ENCODE assay signal across 9 cellular contexts in genomic region chr11:60345489-60345888, GRCh38. TPM values are rescaled to one million over a fixed set of nuclear protein-coding genes. Genes with fewer than 3 reads are reported as not detected.
DNase-seq lines count a peak whose midpoint lies in the region; ATAC-seq and TF ChIP-seq lines count a peak whose summit lies in the region.
"Had no signal": no experiment of that assay in that cellular context is flagged by ENCODE, and none has a peak within 500 bp of the region (broad histone marks: within the 10 kb centered on the region; RNA-seq: fewer than 3 reads in every experiment).

No MANE protein-coding gene starts in this region.

- no peak overlapping the region for H3K27ac ChIP-seq in body of pancreas
- H3K27ac ChIP-seq in neural progenitor cell = no peak overlapping the region

- no peaks in the 10 kb centered on the region for H3F3A ChIP-seq in neural progenitor cell (ENCODE audit: low read depth)

- no peaks in the 10 kb centered on the region for H3K4me1 Mint-ChIP-seq in neural progenitor cell
- H3K4me1 Mint-ChIP-seq in activated T-helper 1 cell treated with anti-CD3 and anti-CD28 coated beads, Interleukin-12 subunit alpha, Interleukin-12 subunit beta, Interleukin-2, Interleukin-4 antibody, amounts not matched to agents 30 ng/mL and 10 ng/mL and 1 ng/mL, durations not matched to agents 14 hours and 24 hours and 36 hours (ENCODE audit: low read depth) = no peaks in the 10 kb centered on the region

- intact Hi-C loops in body of pancreas (cut with DNase I) = no loop called here
- intact Hi-C loops in activated T-helper 1 cell treated with anti-CD3 and anti-CD28 coated beads, Interleukin-12 subunit alpha, Interleukin-12 subunit beta, Interleukin-2, Interleukin-4 antibody, amounts not matched to agents 30 ng/mL and 10 ng/mL and 1 ng/mL, durations not matched to agents 14 hours and 24 hours and 36 hours (cut with micrococcal nuclease) = no loop called here

- no peak for TF ChIP-seq POLR2A in body of pancreas (IDR thresholded peaks at IDR 0.05)

- H3K9me3 Mint-ChIP-seq in neural progenitor cell = no peaks in the 10 kb centered on the region
- H3K9me3 Mint-ChIP-seq in activated T-helper 1 cell treated with anti-CD3 and anti-CD28 coated beads, Interleukin-12 subunit alpha, Interleukin-12 subunit beta, Interleukin-2, Interleukin-4 antibody, amounts not matched to agents 30 ng/mL and 10 ng/mL and 1 ng/mL, durations not matched to agents 14 hours and 24 hours and 36 hours = no peaks in the 10 kb centered on the region

- H3K9ac ChIP-seq in neural progenitor cell = no peak overlapping the region

- no peaks in the 10 kb centered on the region for H4K20me1 ChIP-seq in neural progenitor cell (ENCODE audit: low read depth)

- DNase-seq in NCI-H2029 (lab: John Stamatoyannopoulos, UW) (peak; percentile 28), NCI-H2029 treated with DMSO at 0.1 percent for 48 hours (lab: John Stamatoyannopoulos, UW) (no peak), KG1 (lab: John Stamatoyannopoulos, UW) (peak; percentile 37), body of pancreas (peak; percentile 32 to 65 (median 38)), neural progenitor cell (ENCODE audit: low spot score) (peak; percentile 39), NCI-H2081 treated with DMSO at 0.1 percent for 48 hours (lab: John Stamatoyannopoulos, UW) (no peak), mesenteric fat pad (ENCODE audit: low spot score) (no peak)
- no peak for DNase-seq in activated T-helper 1 cell treated with anti-CD3 and anti-CD28 coated beads, Interleukin-12 subunit alpha, Interleukin-12 subunit beta, Interleukin-2, Interleukin-4 antibody, amounts not matched to agents 30 ng/mL and 10 ng/mL and 1 ng/mL, durations not matched to agents 14 hours and 24 hours and 36 hours (ENCODE audit: low spot score)

- H3K4me3 ChIP-seq in body of pancreas (no peak overlapping the region), neural progenitor cell (no peak overlapping the region)

- H3K27me3 Mint-ChIP-seq in neural progenitor cell (ENCODE audit: insufficient read depth, low read depth) = peaks cover 3% of the 10 kb centered on the region
- peaks cover 6% of the 10 kb centered on the region for H3K27me3 Mint-ChIP-seq in activated T-helper 1 cell treated with anti-CD3 and anti-CD28 coated beads, Interleukin-12 subunit alpha, Interleukin-12 subunit beta, Interleukin-2, Interleukin-4 antibody, amounts not matched to agents 30 ng/mL and 10 ng/mL and 1 ng/mL, durations not matched to agents 14 hours and 24 hours and 36 hours (ENCODE audit: insufficient read depth)

- no peaks in the 10 kb centered on the region for H3K36me3 Mint-ChIP-seq in neural progenitor cell
- no peaks in the 10 kb centered on the region for H3K36me3 Mint-ChIP-seq in activated T-helper 1 cell treated with anti-CD3 and anti-CD28 coated beads, Interleukin-12 subunit alpha, Interleukin-12 subunit beta, Interleukin-2, Interleukin-4 antibody, amounts not matched to agents 30 ng/mL and 10 ng/mL and 1 ng/mL, durations not matched to agents 14 hours and 24 hours and 36 hours (ENCODE audit: low read depth)

- no peaks in the 10 kb centered on the region for H3K36me3 ChIP-seq in body of pancreas (replicated peaks in 1 of 2; ENCODE audit: insufficient read depth in 1 of 2, low read depth in 2 of 2)
- no peaks in the 10 kb centered on the region for H3K36me3 ChIP-seq in neural progenitor cell

- no peak overlapping the region for H3K4me2 ChIP-seq in neural progenitor cell

- no peaks in the 10 kb centered on the region for H3K79me2 ChIP-seq in neural progenitor cell (ENCODE audit: low read depth)

- peak overlapping the region; percentile 52 for H2AFZ ChIP-seq in neural progenitor cell (replicated peaks)

- H3K9me3 ChIP-seq in body of pancreas = no peaks in the 10 kb centered on the region
- no peaks in the 10 kb centered on the region for H3K9me3 ChIP-seq in neural progenitor cell (ENCODE audit: low read depth)

- no peaks in the 10 kb centered on the region for H3K4me1 ChIP-seq in body of pancreas
- no peaks in the 10 kb centered on the region for H3K4me1 ChIP-seq in neural progenitor cell

- H3K4me3 Mint-ChIP-seq in neural progenitor cell = no peak overlapping the region
- H3K4me3 Mint-ChIP-seq in activated T-helper 1 cell treated with anti-CD3 and anti-CD28 coated beads, Interleukin-12 subunit alpha, Interleukin-12 subunit beta, Interleukin-2, Interleukin-4 antibody, amounts not matched to agents 30 ng/mL and 10 ng/mL and 1 ng/mL, durations not matched to agents 14 hours and 24 hours and 36 hours = no peak overlapping the region

- no peaks in the 10 kb centered on the region for H3K27me3 ChIP-seq in body of pancreas
- H3K27me3 ChIP-seq in neural progenitor cell = no peaks in the 10 kb centered on the region

- no peak for ATAC-seq in body of pancreas

- no peak overlapping the region for H3K27ac Mint-ChIP-seq in neural progenitor cell
- no peak overlapping the region for H3K27ac Mint-ChIP-seq in activated T-helper 1 cell treated with anti-CD3 and anti-CD28 coated beads, Interleukin-12 subunit alpha, Interleukin-12 subunit beta, Interleukin-2, Interleukin-4 antibody, amounts not matched to agents 30 ng/mL and 10 ng/mL and 1 ng/mL, durations not matched to agents 14 hours and 24 hours and 36 hours

- TF ChIP-seq CTCF in body of pancreas (IDR thresholded peaks at IDR 0.05) = peak in 5 of 7 experiments; percentile 17 to 41 (median 19)
- peak; percentile 68 for TF ChIP-seq CTCF in neural progenitor cell (IDR thresholded peaks at IDR 0.05)

RNA-seq across cellular contexts. Expression of gene MS4A6E, which starts 18.4 kb away (rescaled TPM):
- total RNA-seq in body of pancreas = not detected
- not detected in 2 replicates for total RNA-seq in neural progenitor cell (ENCODE audit: low replicate concordance)
- 3.6 TPM for total RNA-seq in mesenteric fat pad
- total RNA-seq in activated T-helper 1 cell treated with anti-CD3 and anti-CD28 coated beads, Interleukin-12 subunit alpha, Interleukin-12 subunit beta, Interleukin-2, Interleukin-4 antibody, amounts not matched to agents 30 ng/mL and 10 ng/mL and 1 ng/mL, durations not matched to agents 14 hours and 24 hours and 36 hours = not detected in 2 replicates
- total RNA-seq: RPMI7951 had no signal

RNA-seq across cellular contexts. Expression of gene MS4A7, which starts 32.8 kb away (rescaled TPM):
- total RNA-seq in body of pancreas = 10 to 100 TPM in 1 of 2 donors, 1 to 10 TPM in 1; 9.2 to 10.9 TPM
- total RNA-seq in neural progenitor cell (ENCODE audit: low replicate concordance) = not detected in 2 replicates
- 188 TPM for total RNA-seq in mesenteric fat pad
- not detected in 2 replicates for total RNA-seq in activated T-helper 1 cell treated with anti-CD3 and anti-CD28 coated beads, Interleukin-12 subunit alpha, Interleukin-12 subunit beta, Interleukin-2, Interleukin-4 antibody, amounts not matched to agents 30 ng/mL and 10 ng/mL and 1 ng/mL, durations not matched to agents 14 hours and 24 hours and 36 hours
- total RNA-seq: RPMI7951 had no signal

RNA-seq across cellular contexts. Expression of gene MS4A14, which starts 50.8 kb away (rescaled TPM):
- total RNA-seq in body of pancreas (1 to 10 TPM; 1.3 TPM), neural progenitor cell (ENCODE audit: low replicate concordance) (not detected in 2 replicates), mesenteric fat pad (3.6 TPM)
- total RNA-seq in activated T-helper 1 cell treated with anti-CD3 and anti-CD28 coated beads, Interleukin-12 subunit alpha, Interleukin-12 subunit beta, Interleukin-2, Interleukin-4 antibody, amounts not matched to agents 30 ng/mL and 10 ng/mL and 1 ng/mL, durations not matched to agents 14 hours and 24 hours and 36 hours = not detected in 2 replicates
- total RNA-seq: RPMI7951 had no signal

Comparison
In these comparisons a context has a peak if more than half of its experiments do, and no peak if none do; other contexts are left out.
1. DNase-seq: peak in NCI-H2029 (single experiment), KG1 (single experiment), body of pancreas (4 of 4) and neural progenitor cell (single experiment); none in NCI-H2029 treated with DMSO at 0.1 percent for 48 hours (single experiment), NCI-H2081 treated with DMSO at 0.1 percent for 48 hours (single experiment), mesenteric fat pad (single experiment) and activated T-helper 1 cell treated with anti-CD3 and anti-CD28 coated beads, Interleukin-12 subunit alpha, Interleukin-12 subunit beta, Interleukin-2, Interleukin-4 antibody, amounts not matched to agents 30 ng/mL and 10 ng/mL and 1 ng/mL, durations not matched to agents 14 hours and 24 hours and 36 hours (single experiment).
2. RNA of gene MS4A7, which starts 32.8 kb away (total RNA-seq): 188 TPM in mesenteric fat pad (single experiment); 9.2 to 10.9 TPM in body of pancreas, not detected in neural progenitor cell and not detected in activated T-helper 1 cell treated with anti-CD3 and anti-CD28 coated beads, Interleukin-12 subunit alpha, Interleukin-12 subunit beta, Interleukin-2, Interleukin-4 antibody, amounts not matched to agents 30 ng/mL and 10 ng/mL and 1 ng/mL, durations not matched to agents 14 hours and 24 hours and 36 hours; every median in the first group is over 10 times any median in the second.